In the genomic region with DNA sequence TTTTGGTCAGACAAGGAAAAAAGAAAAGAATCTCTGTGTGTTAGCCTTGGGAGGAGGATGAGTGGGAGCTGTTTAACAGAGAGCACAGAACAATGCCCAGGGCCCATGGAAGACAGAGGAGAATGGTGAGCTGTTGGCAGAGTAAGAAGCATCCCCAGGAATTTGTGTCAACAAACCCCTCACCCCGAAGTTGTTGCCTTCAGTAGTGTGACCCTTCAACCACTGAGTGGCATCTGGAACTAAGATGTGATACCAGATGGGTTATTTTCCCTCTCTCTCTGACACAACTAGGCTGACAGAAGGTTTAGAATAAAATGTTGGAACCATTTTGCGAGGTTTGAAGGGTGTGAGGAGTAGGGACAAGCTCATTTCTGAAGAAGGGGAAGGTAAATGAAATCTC, we compare ENCODE assay signal across 17 cellular contexts. TPM values are rescaled to one million over a fixed set of nuclear protein-coding genes. Genes with fewer than 3 reads are reported as not detected.
"Had no signal": no experiment of that assay in that cellular context is flagged by ENCODE, and none has a peak within 500 bp of the region (broad histone marks: within the 10 kb centered on the region; RNA-seq: fewer than 3 reads in every experiment).

No MANE protein-coding gene starts in this region.

- ATAC-seq: left colon; naive thymus-derived CD4-positive, alpha-beta T cell had no signal

- H3K27ac ChIP-seq: coronary artery, hepatocyte, neutrophil, right atrium auricular region had no signal

- H3K79me2 ChIP-seq: hepatocyte had no signal

- H3K4me1 ChIP-seq: right atrium auricular region had no signal

- H3K9me3 ChIP-seq: neutrophil, right atrium auricular region had no signal

- H3K36me3 ChIP-seq: neutrophil, right atrium auricular region had no signal

- H3K4me3 ChIP-seq: coronary artery, hepatocyte, lung, right atrium auricular region had no signal

- H3K27me3 ChIP-seq: hepatocyte, neutrophil, right atrium auricular region had no signal

- H2AFZ ChIP-seq: hepatocyte had no signal

- FAIRE-seq: endothelial cell of umbilical vein, small intestine had no signal

- DNase-seq: effector CD4-positive, alpha-beta T cell; endodermal cell; foreskin melanocyte; left colon; mesendoderm; naive thymus-derived CD4-positive, alpha-beta T cell; small intestine; stimulated activated CD4-positive, alpha-beta T cell treated with anti-CD3 and anti-CD28 coated beads, Interleukin-2, amount 100 ng/mL, for 48 hours; stimulated activated naive CD4-positive, alpha-beta T cell treated with Interleukin-2 at 50 U/mL for 16 hours; trophoblast cell had no signal

RNA-seq across cellular contexts. Expression of gene IGSF1, which starts 25.1 kb away (rescaled TPM):
- total RNA-seq: endothelial cell of umbilical vein; mononuclear cell; naive thymus-derived CD4-positive, alpha-beta T cell had no signal
- polyA plus RNA-seq: endothelial cell of umbilical vein; naive thymus-derived CD4-positive, alpha-beta T cell had no signal
